In the genomic region with DNA sequence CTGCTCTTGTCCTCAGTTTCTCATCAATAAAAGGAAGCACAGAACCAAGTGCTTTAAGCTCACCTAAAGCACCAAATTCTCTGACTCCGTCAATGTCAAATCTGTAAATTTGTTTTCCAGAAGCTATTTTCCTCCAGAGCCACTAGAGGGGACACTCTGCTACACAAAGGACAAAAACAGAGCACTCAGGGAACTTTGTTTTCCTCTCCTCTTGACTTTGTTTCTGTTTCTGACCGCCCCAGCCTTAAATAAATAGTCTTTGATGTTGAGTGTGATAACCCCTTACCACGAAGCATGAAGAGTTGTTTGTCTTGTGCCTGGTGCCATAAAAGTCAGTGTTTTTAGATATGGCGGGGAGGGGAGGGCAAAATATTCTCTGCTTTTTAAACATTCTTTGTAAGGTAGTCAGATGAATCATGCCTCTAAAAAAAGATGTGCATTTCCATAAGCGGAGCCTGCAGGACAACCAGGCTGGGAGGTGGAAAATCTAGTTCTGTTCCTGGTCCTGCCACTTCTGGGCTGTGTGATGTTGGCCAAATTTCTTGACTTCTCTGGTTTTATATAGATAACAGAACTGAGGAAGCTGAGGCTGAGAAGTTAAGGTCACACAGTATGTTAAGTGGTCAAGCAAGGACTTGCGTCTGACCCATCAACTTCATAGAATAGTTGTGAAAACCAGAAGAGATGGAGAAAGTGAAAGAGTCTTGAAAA, we compare ENCODE assay signal across 8 cellular contexts. TPM values are rescaled to one million over a fixed set of nuclear protein-coding genes. Genes with fewer than 3 reads are reported as not detected.
DNase-seq lines count a peak whose midpoint lies in the region; ATAC-seq and TF ChIP-seq lines count a peak whose summit lies in the region.

No MANE protein-coding gene starts in this region.

- peak; percentile 58 for TF ChIP-seq CTCF in SU-DHL-6 (IDR thresholded peaks at IDR 0.05; ENCODE audit: insufficient read depth, low read length, poor library complexity, severe bottlenecking)

- H2AFZ ChIP-seq in SU-DHL-6 (ENCODE audit: low read depth, low read length, severe bottlenecking) = peak overlapping the region; percentile 70

- no peaks in the 10 kb centered on the region for H4K20me1 ChIP-seq in SU-DHL-6 (ENCODE audit: low read depth, low read length)

- H3K36me3 ChIP-seq in SU-DHL-6 (ENCODE audit: low read length) = 0 out of 2 replicates have a peak, but pooled peaks cover 5% of the 10 kb centered on the region

- no peaks in the 10 kb centered on the region for H3K79me2 ChIP-seq in SU-DHL-6 (ENCODE audit: insufficient read depth, low read length)

- H3F3A ChIP-seq in SU-DHL-6 (ENCODE audit: insufficient read depth) = no peaks in the 10 kb centered on the region

- H3K4me2 ChIP-seq in SU-DHL-6 (ENCODE audit: low read depth, low read length, poor library complexity, severe bottlenecking) = peak overlapping the region; percentile 37

- no peak overlapping the region for H3K4me3 ChIP-seq in SU-DHL-6 (ENCODE audit: insufficient read depth, low read length, poor library complexity, severe bottlenecking)

- H3K27ac ChIP-seq in SU-DHL-6 (ENCODE audit: low read depth, low read length) = no peak overlapping the region

- H3K9me3 ChIP-seq in SU-DHL-6 (ENCODE audit: insufficient read depth, low read length) = no peaks in the 10 kb centered on the region

- 0 out of 2 replicates have a peak overlapping the region, but pooled peaks have one; percentile 11 for H3K9ac ChIP-seq in SU-DHL-6 (ENCODE audit: low read length)

- H3K27me3 ChIP-seq in SU-DHL-6 (ENCODE audit: low read length) = no peaks in the 10 kb centered on the region

- no peak for TF ChIP-seq POLR2A in erythroblast (IDR thresholded peaks at IDR 0.05; ENCODE audit: low read length)

- H3K9me2 ChIP-seq in SU-DHL-6 (replicated peaks; ENCODE audit: insufficient read depth, low read length) = no peaks in the 10 kb centered on the region

- ATAC-seq in GM21529 (IDR thresholded peaks at IDR 0.05; ENCODE audit: unreplicated experiment) = peak; percentile 85

- DNase-seq in Daoy (ENCODE audit: low read depth) (peak; percentile 82), M059J (ENCODE audit: low read depth) (peak; percentile 98), erythroblast (lab: John Stamatoyannopoulos, UW) (peak; percentile 54 to 62), myocyte (ENCODE audit: low read depth) (peak; percentile 86)
- no peak for DNase-seq in effector CD8-positive, alpha-beta T cell (lab: John Stamatoyannopoulos, UW)
- DNase-seq in stimulated activated CD4-positive, alpha-beta T cell treated with anti-CD3 and anti-CD28 coated beads, Interleukin-4, amount 100 ng/mL, for 24 hours = no peak

RNA-seq across cellular contexts. Expression of gene ZBTB38, which starts 7.3 kb away (rescaled TPM):
- 45.6 and 55.6 TPM in 2 replicates for total RNA-seq in Daoy (2014; rRNA removed; shearing (Covaris generic))
- 92.8 and 96.4 TPM in 2 replicates for total RNA-seq in M059J (2014; rRNA removed; shearing (Covaris generic))
- total RNA-seq in myocyte = 103 and 108 TPM in 2 replicates
- polyA plus RNA-seq in myocyte (2012) = 21.9 TPM

Comparison
In these comparisons a context has a peak if more than half of its experiments do, and no peak if none do; other contexts are left out.
1. DNase-seq: peak in Daoy (single experiment), M059J (single experiment), erythroblast (2 of 2) and myocyte (single experiment); none in effector CD8-positive, alpha-beta T cell (single experiment) and stimulated activated CD4-positive, alpha-beta T cell treated with anti-CD3 and anti-CD28 coated beads, Interleukin-4, amount 100 ng/mL, for 24 hours (single experiment).